In the genomic region with DNA sequence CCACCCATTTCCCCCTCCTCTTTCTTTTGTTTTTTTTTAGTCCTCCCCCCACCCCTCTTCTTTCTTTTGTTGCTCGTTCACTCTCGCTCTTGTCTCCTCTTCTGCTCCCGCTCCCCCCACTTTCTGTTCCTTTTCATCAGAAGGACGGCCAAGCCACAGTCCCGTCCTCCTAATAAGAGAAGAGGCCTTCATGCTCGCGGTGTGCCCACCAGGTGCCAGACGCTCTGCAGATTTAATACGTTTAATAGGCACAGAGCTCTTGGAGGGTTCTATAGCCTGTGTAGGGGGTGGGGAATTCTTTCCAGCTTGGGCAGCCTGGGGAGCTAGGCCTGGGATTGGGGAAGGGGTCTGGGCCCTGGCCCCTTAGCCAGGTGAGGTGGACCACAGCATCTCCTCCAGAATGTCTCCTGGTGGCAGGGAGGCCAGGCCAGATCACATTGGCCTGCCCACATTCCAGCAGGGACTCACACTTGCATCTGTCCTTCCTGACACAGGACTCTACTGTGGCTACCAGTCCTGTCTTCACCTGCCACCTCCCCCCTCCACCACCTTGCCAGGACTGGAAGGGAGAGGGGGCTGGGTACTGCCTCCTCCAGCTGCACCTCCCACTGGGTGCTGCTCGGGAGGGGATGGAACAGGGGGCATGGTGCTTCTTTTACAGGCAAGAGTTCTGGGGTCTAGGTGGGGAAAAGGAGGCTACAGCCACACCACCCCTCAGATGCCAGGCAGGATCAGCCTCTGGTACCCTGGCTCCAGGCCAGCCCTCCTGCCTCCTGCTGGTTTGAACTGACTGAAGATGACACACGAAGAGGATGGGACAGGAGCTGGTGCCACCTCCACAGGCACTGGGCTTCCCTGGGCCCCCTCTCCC, we compare ENCODE assay signal across 14 cellular contexts. TPM values are rescaled to one million over a fixed set of nuclear protein-coding genes. Genes with fewer than 3 reads are reported as not detected.
DNase-seq lines count a peak whose midpoint lies in the region; ATAC-seq and TF ChIP-seq lines count a peak whose summit lies in the region.
"Had no signal": no experiment of that assay in that cellular context is flagged by ENCODE, and none has a peak within 500 bp of the region (broad histone marks: within the 10 kb centered on the region; RNA-seq: fewer than 3 reads in every experiment).

No MANE protein-coding gene starts in this region.

- H3K4me3 ChIP-seq in HUES48 (ENCODE audit: low read depth, low read length) (0 out of 2 replicates have a peak overlapping the region, but pooled peaks have one; percentile 10), coronary artery (no peak overlapping the region)
- H3K4me3 ChIP-seq: cardiac muscle cell had no signal

- DNase-seq in T-helper 1 cell, result no peak
- peak; percentile 69 for DNase-seq in coronary artery (ENCODE audit: low spot score)
- peak; percentile 48 for DNase-seq in posterior vena cava (ENCODE audit: low spot score)
- DNase-seq in activated gamma-delta T cell treated with Interleukin-2 at 50 U/mL for 16 hours, result no peak
- no peak for DNase-seq in stimulated activated naive CD4-positive, alpha-beta T cell (lab: John Stamatoyannopoulos, UW)
- DNase-seq: activated CD4-positive, alpha-beta memory T cell treated with anti-CD3 and anti-CD28 coated beads for 36 hours; foreskin keratinocyte; left ventricle myocardium superior; SHP77 treated with DMSO at 0.1 percent for 48 hours had no signal

- no peaks in the 10 kb centered on the region for H3K9me3 Mint-ChIP-seq in T-helper 1 cell treated with Interleukin-12 subunit alpha and Interleukin-12 subunit beta and Interleukin-4 antibody, amounts not matched to agents 30 μg/mL and 1 μg/mL, for 36 hours
- H3K9me3 Mint-ChIP-seq: activated CD4-positive, alpha-beta memory T cell treated with anti-CD3 and anti-CD28 coated beads for 36 hours had no signal

- no peak overlapping the region for H3K9ac ChIP-seq in HUES48 (ENCODE audit: low read depth, low read length)

- no peak overlapping the region for H3K27ac Mint-ChIP-seq in T-helper 1 cell treated with Interleukin-12 subunit alpha and Interleukin-12 subunit beta and Interleukin-4 antibody, amounts not matched to agents 30 μg/mL and 1 μg/mL, for 36 hours
- H3K27ac Mint-ChIP-seq: activated CD4-positive, alpha-beta memory T cell treated with anti-CD3 and anti-CD28 coated beads for 36 hours had no signal

- H3K27ac ChIP-seq in HUES48 (ENCODE audit: low read depth, low read length) (no peak overlapping the region), coronary artery (no peak overlapping the region)
- H3K27ac ChIP-seq: cardiac muscle cell, foreskin keratinocyte, transverse colon had no signal

- H3K36me3 ChIP-seq in HUES48 (ENCODE audit: control insufficient read depth, insufficient read depth, low read length), result no peaks in the 10 kb centered on the region
- H3K36me3 ChIP-seq: cardiac muscle cell, transverse colon had no signal

- peaks cover 23% of the 10 kb centered on the region for H3K4me1 Mint-ChIP-seq in T-helper 1 cell treated with Interleukin-12 subunit alpha and Interleukin-12 subunit beta and Interleukin-4 antibody, amounts not matched to agents 30 μg/mL and 1 μg/mL, for 36 hours (ENCODE audit: low read depth)

- H3K27me3 ChIP-seq in HUES48 (ENCODE audit: control insufficient read depth, insufficient read depth, low read length), result peaks cover 70% of the 10 kb centered on the region

- peaks cover 11% of the 10 kb centered on the region for H3K4me1 ChIP-seq in HUES48 (ENCODE audit: control insufficient read depth, insufficient read depth, low read length)
- H3K4me1 ChIP-seq: foreskin keratinocyte had no signal

- peak overlapping the region; percentile 21 for H3K4me3 Mint-ChIP-seq in T-helper 1 cell treated with Interleukin-12 subunit alpha and Interleukin-12 subunit beta and Interleukin-4 antibody, amounts not matched to agents 30 μg/mL and 1 μg/mL, for 36 hours
- H3K4me3 Mint-ChIP-seq: activated CD4-positive, alpha-beta memory T cell treated with anti-CD3 and anti-CD28 coated beads for 36 hours had no signal

- no peak for ATAC-seq in HG02884 (IDR thresholded peaks at IDR 0.05; ENCODE audit: unreplicated experiment)
- ATAC-seq: foreskin keratinocyte, left ventricle myocardium superior had no signal

- no peaks in the 10 kb centered on the region for H3K9me3 ChIP-seq in HUES48 (ENCODE audit: control insufficient read depth, insufficient read depth, low read length)
- H3K9me3 ChIP-seq: transverse colon had no signal

- H3K27me3 Mint-ChIP-seq in T-helper 1 cell treated with Interleukin-12 subunit alpha and Interleukin-12 subunit beta and Interleukin-4 antibody, amounts not matched to agents 30 μg/mL and 1 μg/mL, for 36 hours (ENCODE audit: low read depth), result peaks cover 67% of the 10 kb centered on the region

- no peak for TF ChIP-seq CTCF in coronary artery (IDR thresholded peaks at IDR 0.05)

- H3K36me3 Mint-ChIP-seq in T-helper 1 cell treated with Interleukin-12 subunit alpha and Interleukin-12 subunit beta and Interleukin-4 antibody, amounts not matched to agents 30 μg/mL and 1 μg/mL, for 36 hours (ENCODE audit: low read depth), result peaks cover 1% of the 10 kb centered on the region
- H3K36me3 Mint-ChIP-seq: activated CD4-positive, alpha-beta memory T cell treated with anti-CD3 and anti-CD28 coated beads for 36 hours had no signal

- intact Hi-C loops in posterior vena cava (cut with DNase I), result loop anchor here in 1 of 2 donors (5.0 to 10.0 kb wide), 3 partner anchors 136 to 386 kb away; partner anchors contain the start of gene PHF2

RNA-seq across cellular contexts. Expression of gene BARX1, which starts 6.1 kb away (rescaled TPM):
- not detected for total RNA-seq in posterior vena cava
- total RNA-seq: foreskin keratinocyte, left ventricle myocardium superior, transverse colon had no signal

Comparison
In these comparisons a context has a peak if more than half of its experiments do, and no peak if none do; other contexts are left out.
1. DNase-seq: peak in coronary artery (single experiment) and posterior vena cava (single experiment); none in T-helper 1 cell (0 of 5), activated gamma-delta T cell treated with Interleukin-2 at 50 U/mL for 16 hours (single experiment) and stimulated activated naive CD4-positive, alpha-beta T cell (0 of 6).